In genomic region chr2:102385522-102385921, GRCh38 we compare ENCODE assay signal across 30 cellular contexts. TPM values are rescaled to one million over a fixed set of nuclear protein-coding genes. Genes with fewer than 3 reads are reported as not detected.
A peak's percentile ranks its signal among the peaks of the same experiment; 100 is the strongest.
DNase-seq lines count a peak whose midpoint lies in the region; ATAC-seq, FAIRE-seq and TF ChIP-seq lines count a peak whose summit lies in the region.
"Had no signal": no experiment of that assay in that cellular context is flagged by ENCODE, and none has a peak within 500 bp of the region (broad histone marks: within the 10 kb centered on the region; RNA-seq: fewer than 3 reads in every experiment).

No MANE protein-coding gene starts in this region.

- no peak overlapping the region for H3K4me3 ChIP-seq in keratinocyte (ENCODE audit: control insufficient read depth in 2 of 3, extremely low read depth in 1 of 3, insufficient read depth in 2 of 3, low read depth in 1 of 3, low read length in 3 of 3)
- H3K4me3 ChIP-seq in upper lobe of right lung = no peak overlapping the region
- H3K4me3 ChIP-seq: BLaER1, GM23338, HAP-1, K562 had no signal

- FAIRE-seq in keratinocyte (lab: Jason Lieb, UNC) = peak; percentile 13
- FAIRE-seq: GM12891, HepG2, K562 had no signal

- H3K27ac Mint-ChIP-seq in activated naive CD8-positive, alpha-beta T cell treated with anti-CD3 and anti-CD28 coated beads, Interleukin-2, amount 10 ng/mL, durations not matched to agents 7 days and 5 days = peak overlapping the region; percentile 14
- no peak overlapping the region for H3K27ac Mint-ChIP-seq in activated naive CD8-positive, alpha-beta T cell treated with anti-CD3 and anti-CD28 coated beads, Interleukin-2, amount 50 U/mL, for 24 hours
- H3K27ac Mint-ChIP-seq in stimulated activated memory B cell treated with anti-CD40 and anti-IgM and Interleukin-4, amounts not matched to agents 10 μg/mL and 1 μg/mL and 100 μg/mL, for 72 hours = no peak overlapping the region
- H3K27ac Mint-ChIP-seq: CD4-positive, alpha-beta T cell; GM23338 had no signal

- H3K9me3 Mint-ChIP-seq in activated naive CD8-positive, alpha-beta T cell treated with anti-CD3 and anti-CD28 coated beads, Interleukin-2, amount 10 ng/mL, durations not matched to agents 7 days and 5 days = peaks cover 20% of the 10 kb centered on the region
- peaks cover 20% of the 10 kb centered on the region for H3K9me3 Mint-ChIP-seq in activated naive CD8-positive, alpha-beta T cell treated with anti-CD3 and anti-CD28 coated beads, Interleukin-2, amount 50 U/mL, for 24 hours
- peaks cover 9% of the 10 kb centered on the region for H3K9me3 Mint-ChIP-seq in stimulated activated memory B cell treated with anti-CD40 and anti-IgM and Interleukin-4, amounts not matched to agents 10 μg/mL and 1 μg/mL and 100 μg/mL, for 72 hours

- intact Hi-C loops in upper lobe of right lung (cut with DNase I) = no loop called here

- no peak overlapping the region for H3K9ac ChIP-seq in keratinocyte (ENCODE audit: control insufficient read depth, extremely low read depth, insufficient read depth, low read length)
- H3K9ac ChIP-seq: BLaER1 had no signal

- H3K4me1 Mint-ChIP-seq in activated naive CD8-positive, alpha-beta T cell treated with anti-CD3 and anti-CD28 coated beads, Interleukin-2, amount 10 ng/mL, durations not matched to agents 7 days and 5 days = peaks cover 10% of the 10 kb centered on the region
- H3K4me1 Mint-ChIP-seq in activated naive CD8-positive, alpha-beta T cell treated with anti-CD3 and anti-CD28 coated beads, Interleukin-2, amount 50 U/mL, for 24 hours = peaks cover 4% of the 10 kb centered on the region
- H3K4me1 Mint-ChIP-seq in stimulated activated memory B cell treated with anti-CD40 and anti-IgM and Interleukin-4, amounts not matched to agents 10 μg/mL and 1 μg/mL and 100 μg/mL, for 72 hours = no peaks in the 10 kb centered on the region
- H3K4me1 Mint-ChIP-seq: GM23338 had no signal

- no peak for TF ChIP-seq CTCF in keratinocyte (optimal IDR thresholded peaks at IDR 0.05 in 1 of 3, IDR thresholded peaks at IDR 0.05 in 1 of 3, conservative IDR thresholded peaks at IDR 0.05 in 1 of 3; ENCODE audit: extremely low read depth in 1 of 3, insufficient read depth in 2 of 3, low read length in 3 of 3)
- TF ChIP-seq CTCF in upper lobe of right lung (IDR thresholded peaks at IDR 0.05) = no peak

- H3K27me3 Mint-ChIP-seq in activated naive CD8-positive, alpha-beta T cell treated with anti-CD3 and anti-CD28 coated beads, Interleukin-2, amount 10 ng/mL, durations not matched to agents 7 days and 5 days = no peaks in the 10 kb centered on the region
- no peaks in the 10 kb centered on the region for H3K27me3 Mint-ChIP-seq in activated naive CD8-positive, alpha-beta T cell treated with anti-CD3 and anti-CD28 coated beads, Interleukin-2, amount 50 U/mL, for 24 hours
- no peaks in the 10 kb centered on the region for H3K27me3 Mint-ChIP-seq in stimulated activated memory B cell treated with anti-CD40 and anti-IgM and Interleukin-4, amounts not matched to agents 10 μg/mL and 1 μg/mL and 100 μg/mL, for 72 hours
- H3K27me3 Mint-ChIP-seq: CD4-positive, alpha-beta T cell had no signal

- no peaks in the 10 kb centered on the region for H3K79me2 ChIP-seq in keratinocyte (ENCODE audit: control insufficient read depth, insufficient read depth, low read length)

- H4K20me1 ChIP-seq in keratinocyte (ENCODE audit: control insufficient read depth, extremely low read depth, insufficient read depth, low read length) = no peaks in the 10 kb centered on the region
- H4K20me1 ChIP-seq: BLaER1 had no signal

- H3K27me3 ChIP-seq in keratinocyte (ENCODE audit: control insufficient read depth, extremely low read depth, insufficient read depth, low read length) (no peaks in the 10 kb centered on the region), upper lobe of right lung (no peaks in the 10 kb centered on the region)
- H3K27me3 ChIP-seq: BLaER1 had no signal

- no peaks in the 10 kb centered on the region for H3K36me3 ChIP-seq in keratinocyte (ENCODE audit: control insufficient read depth in 2 of 2, extremely low read depth in 1 of 2, insufficient read depth in 2 of 2, low read length in 2 of 2)
- H3K36me3 ChIP-seq in upper lobe of right lung = no peaks in the 10 kb centered on the region
- H3K36me3 ChIP-seq: BLaER1, HAP-1 had no signal

- H2AFZ ChIP-seq in keratinocyte (ENCODE audit: control insufficient read depth, low read length) = no peak overlapping the region
- H2AFZ ChIP-seq: GM23338 had no signal

- H3K9me1 ChIP-seq in keratinocyte (ENCODE audit: control insufficient read depth, extremely low read depth, insufficient read depth, low read length) = no peaks in the 10 kb centered on the region

- H3K4me1 ChIP-seq in keratinocyte (ENCODE audit: control insufficient read depth, extremely low read depth, insufficient read depth, low read length) (peaks cover 3% of the 10 kb centered on the region), upper lobe of right lung (no peaks in the 10 kb centered on the region)
- H3K4me1 ChIP-seq: BLaER1, Caco-2, HAP-1 had no signal

- dilution Hi-C loops in keratinocyte (cut with MboI; ENCODE audit: extremely low pct_ligation_motif_present, low sequenced_read_pairs) = no loop called here

- peaks cover 91% of the 10 kb centered on the region for H3K36me3 Mint-ChIP-seq in activated naive CD8-positive, alpha-beta T cell treated with anti-CD3 and anti-CD28 coated beads, Interleukin-2, amount 10 ng/mL, durations not matched to agents 7 days and 5 days
- H3K36me3 Mint-ChIP-seq in activated naive CD8-positive, alpha-beta T cell treated with anti-CD3 and anti-CD28 coated beads, Interleukin-2, amount 50 U/mL, for 24 hours (ENCODE audit: low read depth) = peaks cover 85% of the 10 kb centered on the region
- H3K36me3 Mint-ChIP-seq in stimulated activated memory B cell treated with anti-CD40 and anti-IgM and Interleukin-4, amounts not matched to agents 10 μg/mL and 1 μg/mL and 100 μg/mL, for 72 hours = peaks cover 41% of the 10 kb centered on the region

- ATAC-seq in activated naive CD8-positive, alpha-beta T cell treated with anti-CD3 and anti-CD28 coated beads, Interleukin-2, amount 10 ng/mL, durations not matched to agents 7 days and 5 days (ENCODE audit: low read depth) = no peak
- no peak for ATAC-seq in activated naive CD8-positive, alpha-beta T cell treated with anti-CD3 and anti-CD28 coated beads, Interleukin-2, amount 50 U/mL, for 24 hours
- peak; percentile 24 for ATAC-seq in upper lobe of right lung
- ATAC-seq in stimulated activated memory B cell treated with anti-CD40 and anti-IgM and Interleukin-4, amounts not matched to agents 10 μg/mL and 1 μg/mL and 100 μg/mL, for 72 hours = no peak
- no peak for ATAC-seq in GM21423 (IDR thresholded peaks at IDR 0.05; ENCODE audit: unreplicated experiment)
- ATAC-seq: GM23338, HepG2, K562, Panc1 had no signal

- H3K4me3 Mint-ChIP-seq in activated naive CD8-positive, alpha-beta T cell treated with anti-CD3 and anti-CD28 coated beads, Interleukin-2, amount 10 ng/mL, durations not matched to agents 7 days and 5 days = no peak overlapping the region
- H3K4me3 Mint-ChIP-seq in activated naive CD8-positive, alpha-beta T cell treated with anti-CD3 and anti-CD28 coated beads, Interleukin-2, amount 50 U/mL, for 24 hours = no peak overlapping the region
- no peak overlapping the region for H3K4me3 Mint-ChIP-seq in stimulated activated memory B cell treated with anti-CD40 and anti-IgM and Interleukin-4, amounts not matched to agents 10 μg/mL and 1 μg/mL and 100 μg/mL, for 72 hours
- H3K4me3 Mint-ChIP-seq: CD4-positive, alpha-beta T cell; GM23338 had no signal

- no peak overlapping the region for H3K4me2 ChIP-seq in keratinocyte (ENCODE audit: control insufficient read depth, extremely low read depth, insufficient read depth, low read depth, low read length)
- H3K4me2 ChIP-seq: BLaER1, GM23338 had no signal

- no peak overlapping the region for H3K27ac ChIP-seq in epithelial cell of prostate
- H3K27ac ChIP-seq in keratinocyte (ENCODE audit: control insufficient read depth, insufficient read depth, low read length) = no peak overlapping the region
- no peak overlapping the region for H3K27ac ChIP-seq in upper lobe of right lung
- H3K27ac ChIP-seq: 22Rv1, BLaER1, HL-60 had no signal

- no peak for DNase-seq in activated naive CD8-positive, alpha-beta T cell treated with anti-CD3 and anti-CD28 coated beads, Interleukin-2, amount 10 ng/mL, durations not matched to agents 7 days and 5 days
- DNase-seq in activated naive CD8-positive, alpha-beta T cell treated with anti-CD3 and anti-CD28 coated beads, Interleukin-2, amount 50 U/mL, for 24 hours = no peak
- DNase-seq in epithelial cell of prostate (ENCODE audit: low read depth, low spot score) (peak; percentile 18), keratinocyte (ENCODE audit: low read depth, low spot score) (no peak), upper lobe of right lung (no peak), NCI-H1694 treated with DMSO at 0.1 percent for 48 hours (lab: John Stamatoyannopoulos, UW) (no peak)
- DNase-seq: ACHN; Caco-2; CD4-positive, alpha-beta T cell; DND-41; MM.1S; NCI-H1048; NCI-H1436; NCI-H1930; NCI-H226; NCI-H510A treated with DMSO at 0.1 percent for 48 hours; NCI-H774 had no signal

- POLR2A ChIA-PET in activated naive CD8-positive, alpha-beta T cell treated with anti-CD3 and anti-CD28 coated beads, Interleukin-2, amount 10 ng/mL, durations not matched to agents 7 days and 5 days (lab: Charles Lee) = no interaction called here

- H3K9me3 ChIP-seq in keratinocyte (ENCODE audit: control insufficient read depth, low read depth, low read length) = peaks cover 3% of the 10 kb centered on the region
- H3K9me3 ChIP-seq in upper lobe of right lung = peaks cover 9% of the 10 kb centered on the region
- H3K9me3 ChIP-seq: HAP-1 had no signal

RNA-seq across cellular contexts. Expression of gene IL18R1, which starts 29.9 kb away (rescaled TPM):
- 10 to 100 TPM; 37.3 to 40.3 TPM for total RNA-seq in activated naive CD8-positive, alpha-beta T cell treated with anti-CD3 and anti-CD28 coated beads, Interleukin-2, amount 10 ng/mL, durations not matched to agents 7 days and 5 days
- polyA plus RNA-seq in keratinocyte = 1.5 to 1.7 TPM (median 1.6 TPM) in 3 replicates
- 2.3 TPM for polyA plus RNA-seq in keratinocyte (2011; ENCODE audit: low read depth)
- 0.52 and 1.2 TPM in 2 replicates for polyA plus RNA-seq in keratinocyte (2011; cell fraction: cytosol; rRNA removed)
- 2.5 and 3.5 TPM in 2 replicates for polyA plus RNA-seq in keratinocyte (2011; cell fraction: nucleus; rRNA removed)
- 1.2 and 1.9 TPM in 2 replicates for polyA plus RNA-seq in keratinocyte (2012; ENCODE audit: low replicate concordance)
- polyA minus RNA-seq in keratinocyte = 0.61 to 1.7 TPM (median 1.5 TPM) in 3 replicates
- not detected for polyA minus RNA-seq in keratinocyte (2011; cell fraction: cytosol; rRNA and poly(A)+ RNA removed)
- 2.9 and 3.3 TPM in 2 replicates for polyA minus RNA-seq in keratinocyte (2011; cell fraction: nucleus; rRNA and poly(A)+ RNA removed)
- total RNA-seq in upper lobe of right lung = 26.5 TPM
- total RNA-seq: Caco-2, HT-29, LHCN-M2 had no signal

RNA-seq across cellular contexts. Expression of gene IL18RAP, which starts 37.4 kb away (rescaled TPM):
- 10 to 100 TPM; 16.7 to 16.8 TPM for total RNA-seq in activated naive CD8-positive, alpha-beta T cell treated with anti-CD3 and anti-CD28 coated beads, Interleukin-2, amount 10 ng/mL, durations not matched to agents 7 days and 5 days
- not detected in 3 replicates for polyA plus RNA-seq in keratinocyte
- polyA plus RNA-seq in keratinocyte (2011; ENCODE audit: low read depth) = not detected
- polyA plus RNA-seq in keratinocyte (2011; cell fraction: cytosol; rRNA removed) = not detected in 2 replicates
- not detected in 2 replicates for polyA plus RNA-seq in keratinocyte (2011; cell fraction: nucleus; rRNA removed)
- 0.06 TPM in 1 of 2 replicates, not detected in the other for polyA plus RNA-seq in keratinocyte (2012; ENCODE audit: low replicate concordance)
- polyA minus RNA-seq in keratinocyte = not detected in 3 replicates
- polyA minus RNA-seq in keratinocyte (2011; cell fraction: cytosol; rRNA and poly(A)+ RNA removed) = not detected
- not detected in 2 replicates for polyA minus RNA-seq in keratinocyte (2011; cell fraction: nucleus; rRNA and poly(A)+ RNA removed)
- 4.9 TPM for total RNA-seq in upper lobe of right lung
- total RNA-seq: Caco-2, GM23338, HepG2, HT-29, LHCN-M2 had no signal
- polyA plus RNA-seq: GM23338 had no signal
